In the genomic region with DNA sequence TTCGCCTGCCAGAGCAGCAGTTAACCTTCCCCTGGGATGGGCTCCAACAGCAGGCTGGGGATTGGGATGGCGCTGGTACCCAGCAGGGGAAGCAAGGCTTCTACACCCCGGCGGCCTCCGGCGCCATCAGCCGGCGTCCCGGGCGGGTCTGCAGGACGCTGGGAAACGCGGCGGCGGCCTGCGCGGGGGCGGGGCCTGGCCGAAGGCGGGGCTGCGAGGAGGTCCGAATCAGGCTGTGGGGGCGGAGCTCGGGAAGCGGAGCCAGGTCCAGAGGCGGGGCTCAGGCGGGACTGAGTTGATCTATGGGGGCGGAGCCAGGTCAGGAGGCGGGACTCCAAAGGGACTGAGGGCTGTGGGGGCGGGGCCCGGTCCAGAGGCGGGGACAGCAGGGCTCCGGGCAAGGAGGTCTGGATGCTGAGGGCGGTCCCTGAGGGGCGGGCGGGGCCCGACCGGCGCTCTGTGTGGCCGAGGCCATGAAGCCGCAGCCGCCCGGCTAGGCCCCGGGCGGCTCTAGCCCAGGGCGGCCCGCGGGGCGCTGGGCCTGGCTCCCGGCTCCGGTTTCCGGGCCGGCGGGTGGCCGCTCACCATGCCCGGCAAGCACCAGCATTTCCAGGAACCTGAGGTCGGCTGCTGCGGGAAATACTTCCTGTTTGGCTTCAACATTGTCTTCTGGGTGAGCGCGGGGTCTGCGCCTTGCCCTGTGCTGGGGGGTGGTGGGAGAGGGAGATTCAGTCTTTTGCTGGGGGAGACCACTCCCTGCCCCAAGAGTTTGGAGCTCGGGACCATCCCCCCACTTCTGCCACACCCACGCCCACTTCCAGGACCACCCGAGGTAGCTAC, we compare ENCODE assay signal across 8 cellular contexts.
DNase-seq lines count a peak whose midpoint lies in the region; ATAC-seq and TF ChIP-seq lines count a peak whose summit lies in the region.

A gene with protein sequence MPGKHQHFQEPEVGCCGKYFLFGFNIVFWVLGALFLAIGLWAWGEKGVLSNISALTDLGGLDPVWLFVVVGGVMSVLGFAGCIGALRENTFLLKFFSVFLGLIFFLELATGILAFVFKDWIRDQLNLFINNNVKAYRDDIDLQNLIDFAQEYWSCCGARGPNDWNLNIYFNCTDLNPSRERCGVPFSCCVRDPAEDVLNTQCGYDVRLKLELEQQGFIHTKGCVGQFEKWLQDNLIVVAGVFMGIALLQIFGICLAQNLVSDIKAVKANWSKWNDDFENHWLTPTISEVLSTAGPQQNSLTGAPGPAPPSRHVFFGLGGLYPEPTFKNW (plus strand): TSS at position 455 of the 840 bp plus-strand sequence. CDS start 132 bp downstream, at position 587.

- ATAC-seq in GM19025 (IDR thresholded peaks at IDR 0.05; ENCODE audit: low read depth, unreplicated experiment) (peak; percentile 93), HG03342 (IDR thresholded peaks at IDR 0.05; ENCODE audit: unreplicated experiment) (peak; percentile 95)

- TF ChIP-seq CTCF in AG09319 (IDR thresholded peaks at IDR 0.05; ENCODE audit: low read depth, low read length), result peak; percentile 34

- DNase-seq in AG09319 (ENCODE audit: extremely low read depth, low read depth) (peak; percentile 97), NCI-H345 treated with DMSO at 0.1 percent for 48 hours (lab: John Stamatoyannopoulos, UW; ENCODE audit: unreplicated experiment) (peak; percentile 97), inferior parietal cortex (ENCODE audit: extremely low spot score) (peak; percentile 96)
- peak; percentile 95 to 99 (median 98) for DNase-seq in activated CD4-positive, CD25-positive, alpha-beta regulatory T cell (lab: John Stamatoyannopoulos, UW)
- peak; percentile 94 for DNase-seq in central memory CD4-positive, alpha-beta T cell
- peak; percentile 97 to 100 for DNase-seq in stimulated activated CD4-positive, alpha-beta T cell treated with anti-CD3 and anti-CD28 coated beads, Interleukin-12 subunit alpha, Interleukin-12 subunit beta, amount 100 ng/mL, for 24 hours (ENCODE audit: low read depth in 2 of 2)

Comparison
In these comparisons a context has a peak if more than half of its experiments do, and no peak if none do; other contexts are left out.
1. Peak in every context shown above with its lines: DNase-seq and ATAC-seq.